12 cellular contexts compared by ENCODE assay signal in the genomic region with DNA sequence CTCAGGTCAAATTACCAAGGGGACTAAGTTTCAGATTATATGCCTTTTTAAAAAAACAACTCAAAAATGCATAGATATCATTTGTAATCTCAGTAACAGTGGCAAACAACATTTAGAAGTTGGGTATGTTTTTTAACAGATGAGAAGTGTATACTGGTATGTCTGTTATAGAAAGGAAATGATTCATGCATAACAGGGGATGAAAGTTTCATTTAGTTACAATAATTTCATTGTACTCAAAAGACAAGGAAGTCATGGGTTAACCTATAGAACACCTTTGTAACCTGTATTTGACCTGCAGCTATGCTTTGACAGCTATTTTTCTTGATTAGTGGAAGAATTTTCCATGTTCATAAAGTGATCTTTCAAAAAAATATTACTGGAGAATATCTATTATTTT. TPM values are rescaled to one million over a fixed set of nuclear protein-coding genes. Genes with fewer than 3 reads are reported as not detected.
DNase-seq lines count a peak whose midpoint lies in the region; ATAC-seq, FAIRE-seq and TF ChIP-seq lines count a peak whose summit lies in the region.
"Had no signal": no experiment of that assay in that cellular context is flagged by ENCODE, and none has a peak within 500 bp of the region (broad histone marks: within the 10 kb centered on the region; RNA-seq: fewer than 3 reads in every experiment).

No MANE protein-coding gene starts in this region.

- peak overlapping the region; percentile 61 for H3K4me2 ChIP-seq in mammary epithelial cell (ENCODE audit: insufficient read depth, low read depth, low read length)

- no peak overlapping the region for H2AFZ ChIP-seq in mammary epithelial cell (ENCODE audit: low read depth, low read length)

- ATAC-seq in activated T-cell treated with anti-CD3 and anti-CD28 coated beads, Interleukin-2, amount 50 U/mL, for 72 hours (replicated peaks in 1 of 2) = peak; percentile 66 to 70
- peak; percentile 70 for ATAC-seq in RWPE2 (ENCODE audit: low read depth)
- ATAC-seq in stimulated activated naive CD8-positive, alpha-beta T cell treated with anti-CD3 and anti-CD28 coated beads, Interleukin-15, Interleukin-2, amounts not matched to agents 100 U/mL and 50 U/mL, for 24 hours = peak; percentile 57

- TF ChIP-seq CTCF in RWPE2 (IDR thresholded peaks at IDR 0.05; ENCODE audit: poor library complexity, severe bottlenecking) (no peak), mammary epithelial cell (conservative IDR thresholded peaks at IDR 0.05 in 1 of 2, IDR thresholded peaks at IDR 0.05 in 1 of 2; ENCODE audit: extremely low read depth in 1 of 2, insufficient read depth in 1 of 2, low read depth in 1 of 2, low read length in 2 of 2) (no peak), kidney (IDR thresholded peaks at IDR 0.05; ENCODE audit: borderline replicate concordance, extremely low read depth, insufficient read depth) (no peak)

- peaks cover 29 to 75% of the 10 kb centered on the region in 2 donors for H3K36me3 Mint-ChIP-seq in activated T-cell treated with anti-CD3 and anti-CD28 coated beads, Interleukin-2, amount 50 U/mL, for 72 hours (ENCODE audit: insufficient read depth in 2 of 2)

- H3K27me3 ChIP-seq in RWPE2 (ENCODE audit: insufficient read depth, poor library complexity, severe bottlenecking) (no peaks in the 10 kb centered on the region), mammary epithelial cell (ENCODE audit: insufficient read depth, low read length) (no peaks in the 10 kb centered on the region)
- H3K27me3 ChIP-seq: tibial artery had no signal

- H3K27ac ChIP-seq in RWPE2 (ENCODE audit: poor library complexity, severe bottlenecking) (peak overlapping the region; percentile 79), mammary epithelial cell (ENCODE audit: insufficient read depth, low read depth, low read length) (peak overlapping the region; percentile 81), kidney (ENCODE audit: low read depth in 2 of 2, low read length in 2 of 2) (no peak overlapping the region)
- H3K27ac ChIP-seq: tibial artery had no signal

- in situ Hi-C loops in mammary epithelial cell (cut with MboI; ENCODE audit: low sequenced_read_pairs in 2 of 2) = loop anchor here (10.0 kb wide), 2 partner anchors 209 to 429 kb away; partner anchors contain the start of gene CDK6 (in 1 of the 2)

- H3K9me3 Mint-ChIP-seq in activated T-cell treated with anti-CD3 and anti-CD28 coated beads, Interleukin-2, amount 50 U/mL, for 72 hours = peaks cover 7 to 14% of the 10 kb centered on the region in 2 donors

- dilution Hi-C loops in mammary epithelial cell (cut with HindIII; ENCODE audit: low sequenced_read_pairs) = no loop called here

- H3K36me3 ChIP-seq in RWPE2 (ENCODE audit: low read depth) (peaks cover 45% of the 10 kb centered on the region), mammary epithelial cell (ENCODE audit: insufficient read depth, low read length) (peaks cover 8% of the 10 kb centered on the region), kidney (ENCODE audit: control insufficient read depth in 1 of 2, insufficient read depth in 2 of 2, low read length in 2 of 2) (no peaks in the 10 kb centered on the region)

- no peak for DNase-seq in activated T-cell treated with anti-CD3 and anti-CD28 coated beads, Interleukin-2, amount 50 U/mL, for 72 hours
- no peak for DNase-seq in activated T-cell treated with anti-CD3 and anti-CD28 coated beads, Interleukin-2, amount 50 U/mL, for 48 hours
- DNase-seq in RWPE2 (ENCODE audit: low spot score) (no peak), mammary epithelial cell (peak; percentile 66), kidney (no peak), NCI-H510A (lab: John Stamatoyannopoulos, UW) (no peak), kidney tubule cell (ENCODE audit: low spot score) (no peak)
- DNase-seq in stimulated activated naive CD8-positive, alpha-beta T cell treated with anti-CD3 and anti-CD28 coated beads, Interleukin-15, Interleukin-2, amounts not matched to agents 100 U/mL and 50 U/mL, for 24 hours = no peak
- DNase-seq: EL, NCI-H146, tibial artery had no signal

- H4K20me1 ChIP-seq in mammary epithelial cell (ENCODE audit: insufficient read depth, low read length) = no peaks in the 10 kb centered on the region

- no peak for FAIRE-seq in kidney (lab: Jason Lieb, UNC)
- FAIRE-seq: GM18507 had no signal

- no peaks in the 10 kb centered on the region for H3K27me3 Mint-ChIP-seq in activated T-cell treated with anti-CD3 and anti-CD28 coated beads, Interleukin-2, amount 50 U/mL, for 72 hours (ENCODE audit: low read depth)

- H3K4me1 Mint-ChIP-seq in activated T-cell treated with anti-CD3 and anti-CD28 coated beads, Interleukin-2, amount 50 U/mL, for 72 hours (ENCODE audit: low read depth) = peaks cover 98% of the 10 kb centered on the region

- peak overlapping the region; percentile 61 to 72 for H3K4me3 Mint-ChIP-seq in activated T-cell treated with anti-CD3 and anti-CD28 coated beads, Interleukin-2, amount 50 U/mL, for 72 hours

- intact Hi-C loops in mammary epithelial cell (cut with micrococcal nuclease) = no loop called here
- intact Hi-C loops in kidney (cut with DNase I) = no loop called here

- BruUV-seq in mammary epithelial cell (replicated peaks; lab: Mats Ljungman, UMichigan) = no TSS peak

- H3K4me1 ChIP-seq in RWPE2 (ENCODE audit: insufficient read depth, poor library complexity, severe bottlenecking) (peaks cover 40% of the 10 kb centered on the region), mammary epithelial cell (ENCODE audit: insufficient read depth, low read length) (peaks cover 41% of the 10 kb centered on the region), kidney (ENCODE audit: control insufficient read depth in 1 of 2, insufficient read depth in 1 of 2, low read depth in 1 of 2, low read length in 2 of 2) (peaks cover 0 to 3% of the 10 kb centered on the region in 2 donors)

- H3K4me3 ChIP-seq in RWPE2 (ENCODE audit: severe bottlenecking) (no peak overlapping the region), mammary epithelial cell (replicated peaks in 1 of 3; ENCODE audit: insufficient read depth in 1 of 3, low read depth in 2 of 3, low read length in 3 of 3) (no peak overlapping the region), kidney (ENCODE audit: low read length in 2 of 2) (no peak overlapping the region)
- H3K4me3 ChIP-seq: tibial artery had no signal

- peaks cover 73% of the 10 kb centered on the region for H3K79me2 ChIP-seq in mammary epithelial cell (ENCODE audit: insufficient read depth, low read length)

- CTCF ChIA-PET in mammary epithelial cell (lab: Charles Lee; ENCODE audit: low non-redundant PET) = no interaction called here

- no peak overlapping the region for H3K9ac ChIP-seq in mammary epithelial cell (ENCODE audit: insufficient read depth, low read length)
- H3K9ac ChIP-seq in kidney (ENCODE audit: low read length in 2 of 2) = no peak overlapping the region

- H3K27ac Mint-ChIP-seq in activated T-cell treated with anti-CD3 and anti-CD28 coated beads, Interleukin-2, amount 50 U/mL, for 72 hours = peak overlapping the region; percentile 93

- no peaks in the 10 kb centered on the region for H3K9me3 ChIP-seq in RWPE2 (ENCODE audit: severe bottlenecking)
- H3K9me3 ChIP-seq in mammary epithelial cell (replicated peaks; ENCODE audit: insufficient read depth, low read length) = peaks cover 8% of the 10 kb centered on the region
- no peaks in the 10 kb centered on the region for H3K9me3 ChIP-seq in kidney (ENCODE audit: control insufficient read depth in 1 of 2, low read length in 2 of 2)
- H3K9me3 ChIP-seq: tibial artery had no signal

RNA-seq across cellular contexts. Expression of gene FAM133B, which starts 35.4 kb away (rescaled TPM):
- 10 to 100 TPM; 30.3 to 35.7 TPM for total RNA-seq in activated T-cell treated with anti-CD3 and anti-CD28 coated beads, Interleukin-2, amount 50 U/mL, for 72 hours
- total RNA-seq in mammary epithelial cell = 10 to 100 TPM; 16.5 to 29.9 TPM
- polyA plus RNA-seq in mammary epithelial cell = 9.2 TPM
- polyA minus RNA-seq in mammary epithelial cell = 3.3 TPM
- 23.5 TPM for total RNA-seq in kidney
- 13.3 TPM for polyA plus RNA-seq in kidney (ENCODE audit: insufficient read depth, low read depth, low replicate concordance)

Comparison
In these comparisons a context has a peak if more than half of its experiments do, and no peak if none do; other contexts are left out.
1. H3K27ac ChIP-seq: peak in RWPE2 (single experiment) and mammary epithelial cell (single experiment); none in kidney (0 of 2).
2. Peak in every context shown above with its lines, with median percentiles within 50 percentile points of each other: ATAC-seq.